Comparison of ENCODE assay signal across 21 cellular contexts in genomic region chr3:156543043-156543555, GRCh38. TPM values are rescaled to one million over a fixed set of nuclear protein-coding genes. Genes with fewer than 3 reads are reported as not detected.
DNase-seq lines count a peak whose midpoint lies in the region; ATAC-seq, FAIRE-seq and TF ChIP-seq lines count a peak whose summit lies in the region.
"Had no signal": no experiment of that assay in that cellular context is flagged by ENCODE, and none has a peak within 500 bp of the region (broad histone marks: within the 10 kb centered on the region; RNA-seq: fewer than 3 reads in every experiment).

No MANE protein-coding gene starts in this region.

- dilution Hi-C loops in endothelial cell of umbilical vein (cut with MboI; ENCODE audit: extremely low pct_ligation_motif_present, low sequenced_read_pairs), result no loop called here

- H2AFZ ChIP-seq in HepG2 (ENCODE audit: low read length) (no peak overlapping the region), endothelial cell of umbilical vein (ENCODE audit: low read depth, low read length) (no peak overlapping the region), OCI-LY7 (ENCODE audit: low read length) (no peak overlapping the region)

- peak in 3 of 4 donors; percentile 13 to 52 (median 32) for ATAC-seq in right lobe of liver
- no peak for ATAC-seq in HepG2
- ATAC-seq in gastrocnemius medialis, result no peak
- ATAC-seq: CD8-positive, alpha-beta T cell; Panc1 had no signal

- intact Hi-C loops in right lobe of liver (cut with DNase I) (no loop called here), HepG2 (cut with micrococcal nuclease; ENCODE audit: unreplicated experiment) (no loop called here), endothelial cell of umbilical vein (cut with micrococcal nuclease) (loop anchor here (1.0 to 2.0 kb wide), 2 partner anchors 8 to 588 kb away; no protein-coding TSS in a partner anchor), gastrocnemius medialis (cut with DNase I; ENCODE audit: low total_unique reads) (loop anchor here (5.0 kb wide), 1 partner anchor 544 kb away; no protein-coding TSS in a partner anchor), OCI-LY7 (cut with micrococcal nuclease; ENCODE audit: unreplicated experiment) (no loop called here)

- TF ChIP-seq EP300 in HepG2 (IDR thresholded peaks at IDR 0.05; ENCODE audit: low read depth in 2 of 2, low read length in 2 of 2) (no peak), HepG2 (CRISPR knock-in tag; IDR thresholded peaks at IDR 0.05; ENCODE audit: borderline replicate concordance) (no peak)

- H3K4me3 ChIP-seq in right lobe of liver (no peak overlapping the region), HepG2 (replicated peaks in 1 of 3; ENCODE audit: insufficient read depth in 1 of 3, low read depth in 2 of 3, low read length in 3 of 3) (no peak overlapping the region), endothelial cell of umbilical vein (replicated peaks in 1 of 3; ENCODE audit: insufficient read depth in 1 of 3, low read depth in 1 of 3, low read length in 3 of 3) (peak overlapping the region in 1 of 3 experiments; percentile 17), gastrocnemius medialis (no peak overlapping the region), OCI-LY7 (ENCODE audit: low read depth, low read length, poor library complexity, severe bottlenecking) (no peak overlapping the region)
- H3K4me3 ChIP-seq: spleen had no signal

- peaks cover 5% of the 10 kb centered on the region; the same call in 1 of the 2 replicates for H4K20me1 ChIP-seq in HepG2 (ENCODE audit: insufficient read depth, low read length)
- H4K20me1 ChIP-seq in endothelial cell of umbilical vein (replicated peaks; ENCODE audit: control insufficient read depth, extremely low read depth, insufficient read depth, low read length), result peaks cover 4% of the 10 kb centered on the region
- peaks cover 11% of the 10 kb centered on the region; the same call in 1 of the 2 replicates for H4K20me1 ChIP-seq in OCI-LY7 (ENCODE audit: insufficient read depth, low read length)

- CTCF ChIA-PET in HepG2 (lab: Yijun Ruan, JAX; ENCODE audit: low intra/inter-chr PET ratio, low total read pairs), result no interaction called here
- CTCF ChIA-PET in endothelial cell of umbilical vein (lab: Charles Lee), result interaction anchor here (0.7 to 3.8 kb wide), 11 partner anchors 8 to 595 kb away, joined by 3 to 17 read pairs (median 8); partner anchors contain the start of genes SSR3 and TIPARP
- CTCF ChIA-PET in OCI-LY7 (lab: Charles Lee; ENCODE audit: unreplicated experiment), result no interaction called here

- H3K4me2 ChIP-seq in HepG2 (ENCODE audit: low read depth, low read length), result no peak overlapping the region
- H3K4me2 ChIP-seq in endothelial cell of umbilical vein (ENCODE audit: insufficient read depth, low read length), result peak overlapping the region; percentile 86
- no peak overlapping the region for H3K4me2 ChIP-seq in OCI-LY7 (ENCODE audit: low read length)

- in situ Hi-C loops in HepG2 (cut with HindIII; ENCODE audit: extremely low pct_ligation_motif_present, low pct_unique_long_range_greater_than_20kb), result loop anchor here (10.0 kb wide), 1 partner anchor 592 kb away; no protein-coding TSS in a partner anchor
- in situ Hi-C loops in gastrocnemius medialis (cut with MboI; ENCODE audit: low sequenced_read_pairs in 4 of 4), result loop anchor here in 2 of 4 donors (10.0 to 25.0 kb wide), 3 partner anchors 269 to 542 kb away; no protein-coding TSS in a partner anchor

- no peaks in the 10 kb centered on the region for H3K27me3 ChIP-seq in right lobe of liver
- H3K27me3 ChIP-seq in HepG2 (ENCODE audit: control insufficient read depth in 1 of 2, insufficient read depth in 2 of 2, low read length in 2 of 2), result no peaks in the 10 kb centered on the region
- H3K27me3 ChIP-seq in endothelial cell of umbilical vein (ENCODE audit: control insufficient read depth in 2 of 2, insufficient read depth in 2 of 2, low read length in 2 of 2), result no peaks in the 10 kb centered on the region
- no peaks in the 10 kb centered on the region for H3K27me3 ChIP-seq in gastrocnemius medialis
- H3K27me3 ChIP-seq: spleen had no signal

- H3K9me1 ChIP-seq in endothelial cell of umbilical vein (replicated peaks; ENCODE audit: control insufficient read depth, extremely low read depth, insufficient read depth, low read length), result no peaks in the 10 kb centered on the region

- no peak for TF ChIP-seq POLR2A in right lobe of liver (IDR thresholded peaks at IDR 0.05)
- no peak for TF ChIP-seq POLR2A in HepG2 (IDR thresholded peaks at IDR 0.05; ENCODE audit: insufficient read depth in 1 of 2, low read depth in 2 of 2, low read length in 2 of 2)
- TF ChIP-seq POLR2A in endothelial cell of umbilical vein (IDR thresholded peaks at IDR 0.05; ENCODE audit: low read depth, low read length), result no peak
- TF ChIP-seq POLR2A in gastrocnemius medialis (IDR thresholded peaks at IDR 0.05), result no peak

- H3K79me2 ChIP-seq in HepG2 (ENCODE audit: insufficient read depth, low read length) (peaks cover 29% of the 10 kb centered on the region), endothelial cell of umbilical vein (ENCODE audit: control insufficient read depth, insufficient read depth, low read length) (peaks cover 49% of the 10 kb centered on the region), OCI-LY7 (ENCODE audit: insufficient read depth, low read depth, low read length) (no peaks in the 10 kb centered on the region)

- TF ChIP-seq RAD21 in HepG2 (CRISPR knock-in tag; IDR thresholded peaks at IDR 0.05), result no peak

- H3K9me2 ChIP-seq in OCI-LY7 (ENCODE audit: insufficient read depth, low read length), result no peaks in the 10 kb centered on the region

- H3K4me1 ChIP-seq in right lobe of liver, result no peaks in the 10 kb centered on the region
- H3K4me1 ChIP-seq in HepG2 (ENCODE audit: insufficient read depth, low read length), result peaks cover 37% of the 10 kb centered on the region
- H3K4me1 ChIP-seq in endothelial cell of umbilical vein (ENCODE audit: control insufficient read depth, extremely low read depth, insufficient read depth, low read length), result peaks cover 64% of the 10 kb centered on the region
- peaks cover 32 to 43% of the 10 kb centered on the region in 2 donors for H3K4me1 ChIP-seq in gastrocnemius medialis
- no peaks in the 10 kb centered on the region for H3K4me1 ChIP-seq in OCI-LY7 (ENCODE audit: insufficient read depth, low read length, poor library complexity, severe bottlenecking)

- WGBS in right lobe of liver (ENCODE audit: insufficient coverage, low coverage, low lambda C conversion rate, missing lambda C conversion rate), result 81% methylated on average over 2 of the region's 2 CpGs
- WGBS in HepG2 (ENCODE audit: low lambda C conversion rate), result 100% methylated on average over 2 of the region's 2 CpGs

- DNase-seq in right lobe of liver (no peak), HepG2 (ENCODE audit: low spot score) (no peak), endothelial cell of umbilical vein (ENCODE audit: low read depth, low spot score) (peak; percentile 60), gastrocnemius medialis (no peak), NCI-H345 (lab: John Stamatoyannopoulos, UW) (no peak), OCI-LY7 (ENCODE audit: low spot score) (no peak), SIG-M5 (lab: John Stamatoyannopoulos, UW) (no peak), retina (no peak)
- DNase-seq: activated CD4-positive, alpha-beta T cell treated with anti-CD3 and anti-CD28 coated beads, Interleukin-2, amount 50 U/mL, for 4 hours; activated T-cell treated with anti-CD3 and anti-CD28 coated beads, Interleukin-2, amount 50 U/mL, for 48 hours; CD8-positive, alpha-beta T cell; DMS79; effector CD4-positive, alpha-beta T cell; HCEC 1CT; Karpas-422; NCI-H1105 treated with DMSO at 0.1 percent for 48 hours; NCI-H748 treated with DMSO at 0.1 percent for 48 hours; spleen had no signal

- FAIRE-seq in HepG2 (lab: Jason Lieb, UNC) (no peak), endothelial cell of umbilical vein (lab: Jason Lieb, UNC) (peak; percentile 73)
- FAIRE-seq: bronchial epithelial cell, urothelium cell line had no signal

- H3K9ac ChIP-seq in HepG2 (ENCODE audit: insufficient read depth, low read depth, low read length), result no peak overlapping the region
- peak overlapping the region; percentile 63 for H3K9ac ChIP-seq in endothelial cell of umbilical vein (replicated peaks; ENCODE audit: extremely low read depth, insufficient read depth, low read length)

- H3K36me3 ChIP-seq in right lobe of liver (peaks cover 0 to 67% (median 17%) of the 10 kb centered on the region in 4 donors), HepG2 (replicated peaks in 1 of 2; ENCODE audit: control insufficient read depth in 1 of 2, insufficient read depth in 2 of 2, low read length in 2 of 2) (peaks cover 13 to 72% of the 10 kb centered on the region in 2 experiments), endothelial cell of umbilical vein (ENCODE audit: control insufficient read depth in 2 of 2, extremely low read depth in 1 of 2, insufficient read depth in 2 of 2, low read length in 2 of 2) (peaks cover 14 to 57% of the 10 kb centered on the region in 2 experiments), gastrocnemius medialis (peaks cover 0 to 43% of the 10 kb centered on the region in 2 donors), OCI-LY7 (ENCODE audit: insufficient read depth, low read length) (peaks cover 93% of the 10 kb centered on the region)

- POLR2A ChIA-PET in HepG2 (lab: Yijun Ruan, JAX) (interaction anchor here (1.6 kb wide), 1 partner anchor 11 kb away, joined by 5 read pairs; the partner anchor contains the start of gene SSR3), endothelial cell of umbilical vein (lab: Charles Lee) (interaction anchor here (0.8 to 2.8 kb wide), 2 partner anchors 12 to 133 kb away, joined by 3 to 12 read pairs; partner anchors contain the start of gene SSR3), OCI-LY7 (lab: Charles Lee) (interaction anchor here (0.6 to 1.6 kb wide), 6 partner anchors 10 to 1473 kb away, joined by 3 to 14 read pairs (median 4); partner anchors contain the start of gene SSR3)

- no peak overlapping the region for H3K27ac ChIP-seq in right lobe of liver
- no peak overlapping the region for H3K27ac ChIP-seq in HepG2 (ENCODE audit: extremely low read length, insufficient read depth, low read length)
- H3K27ac ChIP-seq in endothelial cell of umbilical vein (ENCODE audit: insufficient read depth, low read depth, low read length), result peak overlapping the region; percentile 93
- peak overlapping the region; percentile 52 to 76 (median 66) for H3K27ac ChIP-seq in gastrocnemius medialis
- H3K27ac ChIP-seq in OCI-LY7 (ENCODE audit: low read depth, low read length, poor library complexity, severe bottlenecking), result no peak overlapping the region

- BruUV-seq in HepG2 (replicated peaks; lab: Mats Ljungman, UMichigan), result no TSS peak
- BruUV-seq in endothelial cell of umbilical vein (replicated peaks; lab: Mats Ljungman, UMichigan), result no TSS peak
- BruUV-seq in OCI-LY7 (replicated peaks; lab: Mats Ljungman, UMichigan), result no TSS peak

- no peak for TF ChIP-seq CTCF in right lobe of liver (IDR thresholded peaks at IDR 0.05)
- no peak for TF ChIP-seq CTCF in HepG2 (CRISPR knock-in tag; IDR thresholded peaks at IDR 0.05)
- TF ChIP-seq CTCF in endothelial cell of umbilical vein (IDR thresholded peaks at IDR 0.05; ENCODE audit: extremely low read depth in 1 of 2, insufficient read depth in 1 of 2, low read depth in 1 of 2, low read length in 2 of 2), result no peak
- TF ChIP-seq CTCF in gastrocnemius medialis (IDR thresholded peaks at IDR 0.05 in 4 of 5, conservative IDR thresholded peaks at IDR 0.05 in 1 of 5), result no peak
- TF ChIP-seq CTCF in OCI-LY7 (conservative IDR thresholded peaks at IDR 0.05; ENCODE audit: low read length), result no peak

- H3K9me3 ChIP-seq in right lobe of liver (no peaks in the 10 kb centered on the region), HepG2 (ENCODE audit: low read length) (no peaks in the 10 kb centered on the region), endothelial cell of umbilical vein (replicated peaks; ENCODE audit: control insufficient read depth, insufficient read depth, low read length) (no peaks in the 10 kb centered on the region), gastrocnemius medialis (no peaks in the 10 kb centered on the region), OCI-LY7 (ENCODE audit: low read length) (no peaks in the 10 kb centered on the region)
- H3K9me3 ChIP-seq: spleen had no signal

RNA-seq across cellular contexts. Expression of gene SSR3, which starts 11.8 kb away (rescaled TPM):
- total RNA-seq in right lobe of liver (100 to 1,000 TPM in 5 of 6 experiments, 10 to 100 TPM in 1; 73.6 to 168 (median 118) TPM), HepG2 (2016; rRNA removed; fragmentation: Illumina TruSeq; extraction: Trizol) (268 and 325 TPM in 2 replicates), endothelial cell of umbilical vein (355 and 370 TPM in 2 replicates), gastrocnemius medialis (10 to 100 TPM; 50.9 to 91.5 (median 65.3) TPM), OCI-LY7 (2022) (145 and 158 TPM in 2 replicates)
- total RNA-seq in HepG2 (2016; cell fraction: cytosol; rRNA removed; fragmentation: Illumina TruSeq; extraction: Trizol; ENCODE audit: low read depth), result 126 and 142 TPM in 2 replicates
- 268 and 325 TPM in 2 replicates for total RNA-seq in HepG2 (2016; cell fraction: insoluble cytoplasmic fraction; rRNA removed; fragmentation: Illumina TruSeq; extraction: Trizol)
- total RNA-seq in HepG2 (2016; cell fraction: membrane; rRNA removed; fragmentation: Illumina TruSeq; extraction: Trizol), result 216 and 243 TPM in 2 replicates
- total RNA-seq in HepG2 (2016; cell fraction: nucleus; rRNA removed; fragmentation: Illumina TruSeq; extraction: Trizol), result 248 and 272 TPM in 2 replicates
- polyA plus RNA-seq in HepG2 (2011; rRNA removed) (202 and 229 TPM in 2 replicates), endothelial cell of umbilical vein (155 and 160 TPM in 2 replicates)
- polyA plus RNA-seq in HepG2 (2011; cell fraction: cytosol; rRNA removed), result 132 and 137 TPM in 2 replicates
- 32.0 and 34.3 TPM in 2 replicates for polyA plus RNA-seq in HepG2 (2011; cell fraction: nucleus; rRNA removed)
- 207 and 230 TPM in 2 replicates for polyA plus RNA-seq in HepG2 (2012)
- 127 and 140 TPM in 2 replicates for polyA plus RNA-seq in HepG2 (2016; cell fraction: cytosol; fragmentation: Illumina TruSeq; extraction: Trizol; ENCODE audit: low read depth)
- polyA plus RNA-seq in HepG2 (2016; cell fraction: insoluble cytoplasmic fraction; fragmentation: Illumina TruSeq; extraction: Trizol; ENCODE audit: low read depth), result 171 and 180 TPM in 2 replicates
- polyA plus RNA-seq in HepG2 (2016; cell fraction: membrane; fragmentation: Illumina TruSeq; extraction: Trizol; ENCODE audit: low read depth), result 172 and 176 TPM in 2 replicates
- 261 and 267 TPM in 2 replicates for polyA plus RNA-seq in HepG2 (2016; cell fraction: nucleus; fragmentation: Illumina TruSeq; extraction: Trizol; ENCODE audit: insufficient read depth, low read depth)
- polyA minus RNA-seq in HepG2 (2011; rRNA and poly(A)+ RNA removed; ENCODE audit: low replicate concordance), result 489 and 620 TPM in 2 replicates
- polyA minus RNA-seq in HepG2 (2011; cell fraction: cytosol; rRNA and poly(A)+ RNA removed), result 126 and 129 TPM in 2 replicates
- 155 and 165 TPM in 2 replicates for polyA minus RNA-seq in HepG2 (2011; cell fraction: nucleus; rRNA and poly(A)+ RNA removed)
- polyA plus RNA-seq in endothelial cell of umbilical vein (2011; cell fraction: cytosol; rRNA removed), result 213 and 219 TPM in 2 replicates
- 79.0 and 84.4 TPM in 2 replicates for polyA plus RNA-seq in endothelial cell of umbilical vein (2011; cell fraction: nucleus; rRNA removed)
- polyA plus RNA-seq in endothelial cell of umbilical vein (2012), result 262 and 391 TPM in 2 replicates
- 558 and 653 TPM in 2 replicates for polyA minus RNA-seq in endothelial cell of umbilical vein
- polyA minus RNA-seq in endothelial cell of umbilical vein (2011; cell fraction: cytosol; rRNA and poly(A)+ RNA removed), result 89.5 TPM
- 108 and 116 TPM in 2 replicates for polyA minus RNA-seq in endothelial cell of umbilical vein (2011; cell fraction: nucleus; rRNA and poly(A)+ RNA removed)
- total RNA-seq in OCI-LY7 (2014; rRNA removed; shearing (Covaris generic)), result 61.2 and 63.3 TPM in 2 replicates

Comparison
In these comparisons a context has a peak if more than half of its experiments do, and no peak if none do; other contexts are left out.
1. ATAC-seq: peak in right lobe of liver (3 of 4); none in HepG2 (single experiment) and gastrocnemius medialis (0 of 2).
2. H3K27ac ChIP-seq: peak in endothelial cell of umbilical vein (single experiment) and gastrocnemius medialis (4 of 4); none in right lobe of liver (0 of 3), HepG2 (single experiment) and OCI-LY7 (single experiment).
3. intact Hi-C loops: an anchor here in endothelial cell of umbilical vein (1.0 to 2.0 kb wide) and gastrocnemius medialis (5.0 kb wide); none called in right lobe of liver, HepG2 and OCI-LY7.